In genomic region chr13:75867718-75868117, GRCh38 we compare ENCODE assay signal across 8 cellular contexts.
"Had no signal": no experiment of that assay in that cellular context is flagged by ENCODE, and none has a peak within 500 bp of the region (broad histone marks: within the 10 kb centered on the region; RNA-seq: fewer than 3 reads in every experiment).

No MANE protein-coding gene starts in this region.

- ATAC-seq: GM23338, K562 had no signal

- DNase-seq: H9, HCEC 1CT, KG1 had no signal

- H3K27ac Mint-ChIP-seq: GM23338, H9 had no signal

- H3K9me3 Mint-ChIP-seq: GM23338, H9 had no signal

- FAIRE-seq: H1, H54, HTR-8/SVneo, K562 had no signal

- H3K4me3 ChIP-seq: GM23338, K562 had no signal

- H3K4me3 Mint-ChIP-seq: GM23338, H9 had no signal

- H2AFZ ChIP-seq: GM23338 had no signal

- H3K4me2 ChIP-seq: GM23338 had no signal
